Comparison of ENCODE assay signal across 35 cellular contexts in the genomic region with DNA sequence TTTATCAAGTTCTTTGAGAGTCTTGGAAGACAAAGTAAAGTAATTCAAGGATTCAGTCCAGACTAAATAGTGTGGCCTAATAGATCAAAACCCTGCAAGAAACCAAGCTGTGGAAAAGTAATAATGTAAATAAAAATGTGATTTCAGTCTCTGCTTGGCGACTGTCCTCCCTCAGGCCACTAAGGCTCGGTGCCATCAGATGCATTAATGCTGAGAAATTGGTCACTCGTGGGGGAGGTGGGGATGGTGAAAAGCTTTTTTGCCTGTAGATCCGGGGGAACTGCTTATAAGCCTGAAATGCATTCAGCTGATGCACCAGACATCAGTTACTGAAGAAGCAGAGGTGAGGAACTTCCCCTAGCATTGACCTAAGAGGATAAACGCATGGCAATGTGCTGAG.
"Had no signal": no experiment of that assay in that cellular context is flagged by ENCODE, and none has a peak within 500 bp of the region (broad histone marks: within the 10 kb centered on the region; RNA-seq: fewer than 3 reads in every experiment).

No MANE protein-coding gene starts in this region.

- H3K9ac ChIP-seq: KMS-11 had no signal

- DNase-seq: Karpas-422, Kasumi-1, KBM-7, KG1, MG63, MM.1S, MV-4-11, NCI-H1048, NCI-H1092, NCI-H1092 treated with DMSO at 0.1 percent for 48 hours, NCI-H1105, NCI-H1105 treated with DMSO at 0.1 percent for 48 hours, NCI-H1417, NCI-H1417 treated with DMSO at 0.1 percent for 48 hours, NCI-H1436, NCI-H1436 treated with DMSO at 0.1 percent for 48 hours, NCI-H146, NCI-H1694, NCI-H1694 treated with DMSO at 0.1 percent for 48 hours, NCI-H187, NCI-H187 treated with DMSO at 0.1 percent for 48 hours, NCI-H1930, NCI-H2029, NCI-H2029 treated with DMSO at 0.1 percent for 48 hours, NCI-H2081, NCI-H2081 treated with DMSO at 0.1 percent for 48 hours, NCI-H2107, NCI-H2171, NCI-H2171 treated with DMSO at 0.1 percent for 48 hours, NCI-H2227 treated with DMSO at 0.1 percent for 48 hours, NCI-H226, NCI-H345, NCI-H446, NCI-H446 treated with DMSO at 0.1 percent for 48 hours had no signal

- H3K4me2 ChIP-seq: KMS-11 had no signal

- H3K36me3 ChIP-seq: MG63 had no signal

- H3K27ac ChIP-seq: KMS-11 had no signal

- H3K4me3 ChIP-seq: MG63 had no signal
